ENCODE assay signal across 24 cellular contexts in genomic region chr7:130803127-130803526, GRCh38.
DNase-seq lines count a peak whose midpoint lies in the region; ATAC-seq and TF ChIP-seq lines count a peak whose summit lies in the region.
"Had no signal": no experiment of that assay in that cellular context is flagged by ENCODE, and none has a peak within 500 bp of the region (broad histone marks: within the 10 kb centered on the region; RNA-seq: fewer than 3 reads in every experiment).

No MANE protein-coding gene starts in this region.

- intact Hi-C loops in sciatic nerve (cut with DNase I) = no loop called here

- H3K4me3 ChIP-seq in GM23338 = no peak overlapping the region
- H3K4me3 ChIP-seq: A549, BLaER1, GM12878 had no signal

- peaks cover 3% of the 10 kb centered on the region for H3K27me3 Mint-ChIP-seq in GM23338 (ENCODE audit: insufficient read depth, low read depth, poor library complexity)
- no peaks in the 10 kb centered on the region for H3K27me3 Mint-ChIP-seq in nephron (ENCODE audit: low read depth)
- peaks cover 27% of the 10 kb centered on the region for H3K27me3 Mint-ChIP-seq in activated CD4-positive, alpha-beta memory T cell treated with anti-CD3 and anti-CD28 coated beads, Interleukin-2, amount 10 ng/mL, durations not matched to agents 7 days and 5 days

- ATAC-seq in GM23338 (no peak), sciatic nerve (peak; percentile 52)
- ATAC-seq: A549, GM12878 had no signal

- H3K4me3 Mint-ChIP-seq in GM23338 = no peak overlapping the region
- H3K4me3 Mint-ChIP-seq in nephron = no peak overlapping the region
- H3K4me3 Mint-ChIP-seq in activated CD4-positive, alpha-beta memory T cell treated with anti-CD3 and anti-CD28 coated beads, Interleukin-2, amount 10 ng/mL, durations not matched to agents 7 days and 5 days = no peak overlapping the region
- H3K4me3 Mint-ChIP-seq: CD14-positive monocyte; CD4-positive, CD25-positive, alpha-beta regulatory T cell had no signal

- POLR2A ChIA-PET in activated CD4-positive, alpha-beta memory T cell treated with anti-CD3 and anti-CD28 coated beads, Interleukin-2, amount 10 ng/mL, durations not matched to agents 7 days and 5 days (lab: Charles Lee) = no interaction called here

- H3K9me2 ChIP-seq in GM23338 (ENCODE audit: insufficient read depth) = peaks cover 6% of the 10 kb centered on the region

- no peaks in the 10 kb centered on the region for H3F3A ChIP-seq in GM23338 (replicated peaks; ENCODE audit: low read depth)

- no peaks in the 10 kb centered on the region for H3K36me3 ChIP-seq in GM23338 (ENCODE audit: insufficient read depth)
- H3K36me3 ChIP-seq: BE2C, BLaER1 had no signal

- H3K36me3 Mint-ChIP-seq in GM23338 (ENCODE audit: low read depth) (no peaks in the 10 kb centered on the region), nephron (ENCODE audit: low read depth) (no peaks in the 10 kb centered on the region)
- no peaks in the 10 kb centered on the region for H3K36me3 Mint-ChIP-seq in activated CD4-positive, alpha-beta memory T cell treated with anti-CD3 and anti-CD28 coated beads, Interleukin-2, amount 10 ng/mL, durations not matched to agents 7 days and 5 days (ENCODE audit: low read depth)
- H3K36me3 Mint-ChIP-seq: CD14-positive monocyte; CD4-positive, alpha-beta memory T cell; CD4-positive, CD25-positive, alpha-beta regulatory T cell had no signal

- no peaks in the 10 kb centered on the region for H3K79me2 ChIP-seq in GM23338 (replicated peaks; ENCODE audit: insufficient read depth)

- no peak overlapping the region for H3K4me2 ChIP-seq in GM23338
- H3K4me2 ChIP-seq: A549, BLaER1 had no signal

- no peaks in the 10 kb centered on the region for H3K4me1 ChIP-seq in GM23338 (ENCODE audit: insufficient read depth)
- H3K4me1 ChIP-seq: A549, BE2C, BLaER1 had no signal

- H3K27ac Mint-ChIP-seq in GM23338 (no peak overlapping the region), nephron (peak overlapping the region; percentile 34 to 76 (median 68))
- no peak overlapping the region for H3K27ac Mint-ChIP-seq in activated CD4-positive, alpha-beta memory T cell treated with anti-CD3 and anti-CD28 coated beads, Interleukin-2, amount 10 ng/mL, durations not matched to agents 7 days and 5 days
- H3K27ac Mint-ChIP-seq: CD14-positive monocyte had no signal

- TF ChIP-seq CTCF in GM23338 (conservative IDR thresholded peaks at IDR 0.05; ENCODE audit: low read depth in 2 of 2) (no peak), nephron (IDR thresholded peaks at IDR 0.05; ENCODE audit: unreplicated experiment in 3 of 3) (no peak)

- H3K4me1 Mint-ChIP-seq in GM23338 = no peaks in the 10 kb centered on the region
- H3K4me1 Mint-ChIP-seq in nephron = peaks cover 27% of the 10 kb centered on the region
- no peaks in the 10 kb centered on the region for H3K4me1 Mint-ChIP-seq in activated CD4-positive, alpha-beta memory T cell treated with anti-CD3 and anti-CD28 coated beads, Interleukin-2, amount 10 ng/mL, durations not matched to agents 7 days and 5 days
- H3K4me1 Mint-ChIP-seq: CD14-positive monocyte; CD4-positive, alpha-beta memory T cell; CD4-positive, CD25-positive, alpha-beta regulatory T cell had no signal

- CTCF ChIA-PET in activated CD4-positive, alpha-beta memory T cell treated with anti-CD3 and anti-CD28 coated beads, Interleukin-2, amount 10 ng/mL, durations not matched to agents 7 days and 5 days (lab: Charles Lee) = no interaction called here

- H3K27me3 ChIP-seq in GM23338 (ENCODE audit: insufficient read depth) = no peaks in the 10 kb centered on the region
- H3K27me3 ChIP-seq: BLaER1 had no signal

- no peak overlapping the region for H3K27ac ChIP-seq in GM23338 (ENCODE audit: low read depth)
- H3K27ac ChIP-seq: 22Rv1, A549, BLaER1 had no signal

- H4K20me1 ChIP-seq in GM23338 (replicated peaks; ENCODE audit: insufficient read depth) = no peaks in the 10 kb centered on the region
- H4K20me1 ChIP-seq: BLaER1 had no signal

- H3K9me3 Mint-ChIP-seq in GM23338 = no peaks in the 10 kb centered on the region
- peaks cover 8% of the 10 kb centered on the region for H3K9me3 Mint-ChIP-seq in nephron
- H3K9me3 Mint-ChIP-seq in activated CD4-positive, alpha-beta memory T cell treated with anti-CD3 and anti-CD28 coated beads, Interleukin-2, amount 10 ng/mL, durations not matched to agents 7 days and 5 days = peaks cover 5% of the 10 kb centered on the region

- peak overlapping the region; percentile 43 for H2AFZ ChIP-seq in GM23338

- DNase-seq in GM23338 (ENCODE audit: low spot score) (no peak), sciatic nerve (ENCODE audit: low spot score) (no peak), AG08395 (ENCODE audit: low spot score) (no peak)
- no peak for DNase-seq in activated CD4-positive, alpha-beta memory T cell treated with anti-CD3 and anti-CD28 coated beads, Interleukin-2, amount 10 ng/mL, durations not matched to agents 7 days and 5 days
- DNase-seq in stimulated activated naive CD4-positive, alpha-beta T cell treated with Interleukin-2 at 50 U/mL for 16 hours (lab: John Stamatoyannopoulos, UW) = no peak
- DNase-seq: BE2C; C1 segment of cervical spinal cord; CD4-positive, alpha-beta memory T cell; CD4-positive, CD25-positive, alpha-beta regulatory T cell; CD8-positive, alpha-beta memory T cell; COR-L47; DMS 273 treated with DMSO at 0.1 percent for 48 hours; DMS153; DMS53; DMS79; DND-41; EL; GDM1 had no signal

TF ChIP-seq in GM23338, 12 proteins besides CTCF, POLR2A, EP300 and RAD21 (continues in another document):
- no peak for TF ChIP-seq STAT1 (IDR thresholded peaks at IDR 0.05; ENCODE audit: unreplicated experiment)
- TF ChIP-seq ETS1 (IDR thresholded peaks at IDR 0.05) = no peak
- TF ChIP-seq ZNF114 (CRISPR knock-in tag; IDR thresholded peaks at IDR 0.05) = no peak
- TF ChIP-seq CREB1 (CRISPR knock-in tag; IDR thresholded peaks at IDR 0.05; ENCODE audit: low read depth) = no peak
- no peak for TF ChIP-seq NANOG (IDR thresholded peaks at IDR 0.05; ENCODE audit: borderline replicate concordance)
- TF ChIP-seq ZNF331 (CRISPR knock-in tag; IDR thresholded peaks at IDR 0.05; ENCODE audit: low read depth) = no peak
- TF ChIP-seq EZH2phosphoT487 (IDR thresholded peaks at IDR 0.05; ENCODE audit: unreplicated experiment) = no peak

Comparison
In these comparisons a context has a peak if more than half of its experiments do, and no peak if none do; other contexts are left out.
1. H3K27ac Mint-ChIP-seq: peak in nephron (3 of 3); none in GM23338 (single experiment) and activated CD4-positive, alpha-beta memory T cell treated with anti-CD3 and anti-CD28 coated beads, Interleukin-2, amount 10 ng/mL, durations not matched to agents 7 days and 5 days (single experiment).